Comparison of ENCODE assay signal across 27 cellular contexts in genomic region chr5:79811904-79812303, GRCh38.
"Had no signal": no experiment of that assay in that cellular context is flagged by ENCODE, and none has a peak within 500 bp of the region (broad histone marks: within the 10 kb centered on the region; RNA-seq: fewer than 3 reads in every experiment).

No MANE protein-coding gene starts in this region.

- H3K27ac Mint-ChIP-seq: naive thymus-derived CD8-positive, alpha-beta T cell; natural killer cell treated with Interleukin-12 subunit alpha and Interleukin-12 subunit beta and Interleukin-15 and Interleukin-18, amount 100 ng/mL, for 72 hours; nephron progenitor cell; stimulated activated effector memory CD8-positive, alpha-beta T cell treated with anti-CD3 and anti-CD28 coated beads, Interleukin-12 subunit alpha, Interleukin-12 subunit beta, amount 100 ng/mL, for 72 hours; stimulated activated naive B cell treated with anti-CD40 and anti-IgM and Interleukin-4, amounts not matched to agents 10 μg/mL and 1 μg/mL and 100 μg/mL, for 72 hours; stimulated activated naive CD8-positive, alpha-beta T cell treated with anti-CD3 and anti-CD28 coated beads, Interleukin-15, amount 100 ng/mL, for 72 hours; type B pancreatic cell had no signal

- H3K4me1 Mint-ChIP-seq: naive thymus-derived CD8-positive, alpha-beta T cell; stimulated activated effector memory CD8-positive, alpha-beta T cell treated with anti-CD3 and anti-CD28 coated beads, Interleukin-12 subunit alpha, Interleukin-12 subunit beta, amount 100 ng/mL, for 72 hours; stimulated activated naive B cell treated with anti-CD40 and anti-IgM and Interleukin-4, amounts not matched to agents 10 μg/mL and 1 μg/mL and 100 μg/mL, for 72 hours; stimulated activated naive CD8-positive, alpha-beta T cell treated with anti-CD3 and anti-CD28 coated beads, Interleukin-15, amount 100 ng/mL, for 72 hours had no signal

- H3K4me3 ChIP-seq: pancreas, prostate gland, right lobe of liver, sigmoid colon, suprapubic skin, testis, tibial artery, transverse colon, upper lobe of right lung, uterus had no signal

- H3K27ac ChIP-seq: neutrophil, pancreas, prostate gland, right lobe of liver, sigmoid colon, suprapubic skin, testis, tibial artery, transverse colon, upper lobe of right lung, uterus had no signal

- FAIRE-seq: pancreas, small intestine had no signal

- H3K36me3 Mint-ChIP-seq: naive thymus-derived CD8-positive, alpha-beta T cell; natural killer cell treated with Interleukin-12 subunit alpha and Interleukin-12 subunit beta and Interleukin-15 and Interleukin-18, amount 100 ng/mL, for 72 hours; stimulated activated effector memory CD8-positive, alpha-beta T cell treated with anti-CD3 and anti-CD28 coated beads, Interleukin-12 subunit alpha, Interleukin-12 subunit beta, amount 100 ng/mL, for 72 hours; stimulated activated naive B cell treated with anti-CD40 and anti-IgM and Interleukin-4, amounts not matched to agents 10 μg/mL and 1 μg/mL and 100 μg/mL, for 72 hours; type B pancreatic cell had no signal

- H3K4me3 Mint-ChIP-seq: naive thymus-derived CD8-positive, alpha-beta T cell; natural killer cell treated with Interleukin-12 subunit alpha and Interleukin-12 subunit beta and Interleukin-15 and Interleukin-18, amount 100 ng/mL, for 72 hours; nephron progenitor cell; neural crest cell; stimulated activated effector memory CD8-positive, alpha-beta T cell treated with anti-CD3 and anti-CD28 coated beads, Interleukin-12 subunit alpha, Interleukin-12 subunit beta, amount 100 ng/mL, for 72 hours; stimulated activated naive B cell treated with anti-CD40 and anti-IgM and Interleukin-4, amounts not matched to agents 10 μg/mL and 1 μg/mL and 100 μg/mL, for 72 hours; stimulated activated naive CD8-positive, alpha-beta T cell treated with anti-CD3 and anti-CD28 coated beads, Interleukin-15, amount 100 ng/mL, for 72 hours; type B pancreatic cell had no signal

- H3K36me3 ChIP-seq: neutrophil, pancreas, prostate gland, right lobe of liver, sigmoid colon, suprapubic skin, tibial artery, transverse colon, upper lobe of right lung, uterus had no signal

- H3K9me3 Mint-ChIP-seq: natural killer cell treated with Interleukin-12 subunit alpha and Interleukin-12 subunit beta and Interleukin-15 and Interleukin-18, amount 100 ng/mL, for 72 hours; nephron progenitor cell; stimulated activated effector memory CD8-positive, alpha-beta T cell treated with anti-CD3 and anti-CD28 coated beads, Interleukin-12 subunit alpha, Interleukin-12 subunit beta, amount 100 ng/mL, for 72 hours; stimulated activated naive B cell treated with anti-CD40 and anti-IgM and Interleukin-4, amounts not matched to agents 10 μg/mL and 1 μg/mL and 100 μg/mL, for 72 hours; stimulated activated naive CD8-positive, alpha-beta T cell treated with anti-CD3 and anti-CD28 coated beads, Interleukin-15, amount 100 ng/mL, for 72 hours; type B pancreatic cell had no signal

- H3K9me3 ChIP-seq: neutrophil, pancreas, prostate gland, right lobe of liver, sigmoid colon, suprapubic skin, testis, tibial artery, transverse colon, upper lobe of right lung, uterus had no signal

- H3K27me3 ChIP-seq: pancreas, right lobe of liver, sigmoid colon, suprapubic skin, testis, tibial artery, transverse colon, upper lobe of right lung, uterus had no signal

- H3K4me1 ChIP-seq: pancreas, prostate gland, right lobe of liver, sigmoid colon, suprapubic skin, testis, tibial artery, transverse colon, upper lobe of right lung, uterus had no signal

- ATAC-seq: naive thymus-derived CD8-positive, alpha-beta T cell; pancreas; right lobe of liver; stimulated activated naive B cell treated with anti-CD40 and anti-IgM and Interleukin-4, amounts not matched to agents 10 μg/mL and 1 μg/mL and 100 μg/mL, for 72 hours; stimulated activated naive CD8-positive, alpha-beta T cell treated with anti-CD3 and anti-CD28 coated beads, Interleukin-15, amount 100 ng/mL, for 72 hours; stimulated activated naive CD8-positive, alpha-beta T cell treated with anti-CD3 and anti-CD28 coated beads, Interleukin-15, Interleukin-2, amounts not matched to agents 100 U/mL and 50 U/mL, for 24 hours; upper lobe of right lung had no signal

- DNase-seq: naive thymus-derived CD8-positive, alpha-beta T cell; nephron progenitor cell; pancreas; right cardiac atrium; right lobe of liver; sigmoid colon; small intestine; stimulated activated CD4-positive, alpha-beta T cell treated with anti-CD3 and anti-CD28 coated beads, Interleukin-15, amount 100 ng/mL, for 24 hours; stimulated activated CD4-positive, alpha-beta T cell treated with anti-CD3 and anti-CD28 coated beads, Interleukin-2, amount 100 ng/mL, for 24 hours; stimulated activated CD4-positive, alpha-beta T cell treated with anti-CD3 and anti-CD28 coated beads, Interleukin-2, amount 100 ng/mL, for 48 hours; stimulated activated CD4-positive, alpha-beta T cell treated with anti-CD3 and anti-CD28 coated beads, Interleukin-4, amount 100 ng/mL, for 24 hours; stimulated activated naive B cell treated with anti-CD40 and anti-IgM and Interleukin-4, amounts not matched to agents 10 μg/mL and 1 μg/mL and 100 μg/mL, for 72 hours; stimulated activated naive CD8-positive, alpha-beta T cell treated with anti-CD3 and anti-CD28 coated beads, Interleukin-15, amount 100 ng/mL, for 72 hours; stimulated activated naive CD8-positive, alpha-beta T cell treated with anti-CD3 and anti-CD28 coated beads, Interleukin-15, Interleukin-2, amounts not matched to agents 100 U/mL and 50 U/mL, for 24 hours; substantia nigra; testis; tibial artery; transverse colon; upper lobe of right lung; uterus had no signal
